Comparison of ENCODE assay signal across 8 cellular contexts in the genomic region with DNA sequence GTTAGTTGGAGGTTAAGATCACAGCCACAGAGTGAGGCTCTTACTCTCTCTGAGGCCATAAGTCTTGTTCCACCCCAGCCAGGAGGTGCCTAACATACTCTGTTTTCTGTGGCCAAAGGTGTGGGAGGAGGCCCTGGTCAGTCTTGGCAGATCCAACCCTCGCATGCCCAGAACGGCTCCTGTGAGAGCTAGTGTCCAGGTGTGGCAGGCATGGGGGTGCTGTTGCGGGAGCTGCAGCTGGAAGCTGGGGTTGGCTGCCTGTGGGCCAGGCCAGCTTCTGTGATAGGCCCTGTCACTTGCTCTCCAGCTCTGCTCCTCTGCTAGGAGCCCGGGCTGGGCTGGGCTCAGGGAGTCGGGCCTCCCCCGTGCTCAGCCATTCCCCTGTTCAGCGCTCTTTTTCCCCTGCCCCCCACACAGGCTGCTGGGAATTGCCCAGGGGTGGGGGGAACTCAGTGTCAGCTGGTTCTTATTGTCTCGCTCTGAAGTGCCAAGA. TPM values are rescaled to one million over a fixed set of nuclear protein-coding genes. Genes with fewer than 3 reads are reported as not detected.
DNase-seq lines count a peak whose midpoint lies in the region; ATAC-seq and TF ChIP-seq lines count a peak whose summit lies in the region.
"Had no signal": no experiment of that assay in that cellular context is flagged by ENCODE, and none has a peak within 500 bp of the region (broad histone marks: within the 10 kb centered on the region; RNA-seq: fewer than 3 reads in every experiment).

No MANE protein-coding gene starts in this region.

- H3K9ac ChIP-seq in muscle layer of colon (ENCODE audit: low read length) = peak overlapping the region; percentile 54

- no peak for TF ChIP-seq CTCF in Peyer's patch (IDR thresholded peaks at IDR 0.05)
- TF ChIP-seq CTCF in tibial nerve (IDR thresholded peaks at IDR 0.05) = no peak
- TF ChIP-seq CTCF in WERI-Rb-1 (IDR thresholded peaks at IDR 0.05; ENCODE audit: low read depth, low read length) = no peak

- peaks cover 0 to 38% (median 0%) of the 10 kb centered on the region in 3 donors for H3K36me3 ChIP-seq in Peyer's patch
- H3K36me3 ChIP-seq in muscle layer of colon (ENCODE audit: insufficient read depth, low read length) = peaks cover 43% of the 10 kb centered on the region
- peaks cover 0 to 36% (median 3%) of the 10 kb centered on the region in 3 donors for H3K36me3 ChIP-seq in tibial nerve
- H3K36me3 ChIP-seq in WERI-Rb-1 = peaks cover 40% of the 10 kb centered on the region

- no peaks in the 10 kb centered on the region for H3K9me3 ChIP-seq in Peyer's patch
- H3K9me3 ChIP-seq in muscle layer of colon (ENCODE audit: low read length) = no peaks in the 10 kb centered on the region
- no peaks in the 10 kb centered on the region for H3K9me3 ChIP-seq in tibial nerve
- no peaks in the 10 kb centered on the region for H3K9me3 ChIP-seq in WERI-Rb-1 (ENCODE audit: severe bottlenecking)

- H3K4me3 ChIP-seq in Peyer's patch = no peak overlapping the region
- H3K4me3 ChIP-seq in muscle layer of colon (ENCODE audit: low read depth in 1 of 2, low read length in 2 of 2) = no peak overlapping the region
- no peak overlapping the region for H3K4me3 ChIP-seq in tibial nerve
- H3K4me3 ChIP-seq in WERI-Rb-1 (ENCODE audit: low read depth, low read length) = no peak overlapping the region

- 19 to 32% methylated on average over 8 of the region's 8 CpGs for WGBS in tibial nerve, 2 donors

- no peak for DNase-seq in Peyer's patch
- peak; percentile 56 for DNase-seq in fibroblast of gingiva (ENCODE audit: low read depth)
- no peak for DNase-seq in tibial nerve (ENCODE audit: low spot score in 2 of 2)
- DNase-seq in WERI-Rb-1 = no peak
- DNase-seq in SHP77 (lab: John Stamatoyannopoulos, UW) = no peak
- DNase-seq: MV-4-11 had no signal

- ATAC-seq in HG03159 (IDR thresholded peaks at IDR 0.05; ENCODE audit: unreplicated experiment) = no peak

- TF ChIP-seq EP300 in tibial nerve (IDR thresholded peaks at IDR 0.05) = peak in 1 of 2 donors; percentile 55

- H3K27me3 ChIP-seq in Peyer's patch = no peaks in the 10 kb centered on the region
- no peaks in the 10 kb centered on the region for H3K27me3 ChIP-seq in muscle layer of colon (ENCODE audit: control insufficient read depth in 1 of 2, insufficient read depth in 2 of 2, low read length in 2 of 2)
- no peaks in the 10 kb centered on the region for H3K27me3 ChIP-seq in tibial nerve
- H3K27me3 ChIP-seq in WERI-Rb-1 (ENCODE audit: insufficient read depth, low read depth, severe bottlenecking) = no peaks in the 10 kb centered on the region

- peak overlapping the region; percentile 57 to 77 (median 70) for H3K27ac ChIP-seq in Peyer's patch
- H3K27ac ChIP-seq in muscle layer of colon (ENCODE audit: low read depth, low read length) = peak overlapping the region; percentile 79
- peak overlapping the region; percentile 83 to 100 (median 97) for H3K27ac ChIP-seq in tibial nerve
- H3K27ac ChIP-seq in WERI-Rb-1 = no peak overlapping the region

- no peak for TF ChIP-seq POLR2A in Peyer's patch (IDR thresholded peaks at IDR 0.05)
- peak in 1 of 2 donors; percentile 28 for TF ChIP-seq POLR2A in tibial nerve (IDR thresholded peaks at IDR 0.05)

- peaks cover 6 to 54% (median 17%) of the 10 kb centered on the region in 4 donors for H3K4me1 ChIP-seq in Peyer's patch
- H3K4me1 ChIP-seq in muscle layer of colon (ENCODE audit: insufficient read depth, low read length) = peaks cover 57% of the 10 kb centered on the region
- peaks cover 6 to 69% (median 63%) of the 10 kb centered on the region in 4 donors for H3K4me1 ChIP-seq in tibial nerve

RNA-seq across cellular contexts. Expression of gene IER5L, which starts 31.6 kb away (rescaled TPM):
- total RNA-seq in Peyer's patch (1 to 10 TPM; 2.3 to 2.9 (median 2.6) TPM), tibial nerve (10 to 100 TPM; 13.0 to 31.5 (median 25.3) TPM)

RNA-seq across cellular contexts. Expression of gene PTPA, which starts 35.3 kb away (rescaled TPM):
- total RNA-seq in Peyer's patch (10 to 100 TPM; 48.7 to 65.7 (median 51.9) TPM), tibial nerve (10 to 100 TPM; 38.0 to 50.1 (median 44.0) TPM)

RNA-seq across cellular contexts. Expression of gene CRAT, which starts 35.9 kb away (rescaled TPM):
- total RNA-seq in Peyer's patch = 100 to 1,000 TPM in 3 of 4 donors, 10 to 100 TPM in 1; 50.3 to 220 (median 146) TPM
- total RNA-seq in tibial nerve = 10 to 100 TPM; 42.7 to 81.8 (median 63.2) TPM
